In the genomic region with DNA sequence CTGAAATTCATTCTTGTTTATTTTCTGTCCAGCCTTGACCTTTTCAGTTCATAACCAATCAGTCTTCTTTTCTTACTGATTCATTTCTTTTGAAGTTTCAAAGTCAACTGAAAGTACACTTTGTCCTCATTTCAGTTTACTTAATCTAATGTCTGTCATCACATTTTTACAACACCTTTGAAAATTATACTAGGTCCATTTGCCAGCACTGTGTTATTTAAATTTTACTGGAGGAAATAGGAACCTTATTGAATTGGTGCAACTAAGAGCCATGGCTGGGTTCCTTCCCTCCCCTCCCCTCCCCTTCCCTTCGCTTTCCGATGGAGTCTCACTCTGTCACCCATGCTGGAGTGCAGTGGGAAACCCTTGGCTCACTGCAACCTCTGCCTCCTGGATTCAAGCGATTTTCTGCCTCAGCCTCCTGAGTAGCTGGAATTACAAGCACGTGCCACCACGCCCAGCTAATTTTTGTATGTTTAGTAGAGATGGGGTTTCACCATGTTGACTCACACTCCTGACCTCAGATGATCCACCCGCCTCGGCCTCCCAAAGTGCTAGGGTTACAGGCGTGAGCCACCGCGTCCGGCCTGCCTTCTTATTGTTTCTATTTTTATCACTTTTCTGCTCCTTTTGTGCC, we compare ENCODE assay signal across 10 cellular contexts. TPM values are rescaled to one million over a fixed set of nuclear protein-coding genes. Genes with fewer than 3 reads are reported as not detected.
DNase-seq lines count a peak whose midpoint lies in the region; ATAC-seq and TF ChIP-seq lines count a peak whose summit lies in the region.
"Had no signal": no experiment of that assay in that cellular context is flagged by ENCODE, and none has a peak within 500 bp of the region (broad histone marks: within the 10 kb centered on the region; RNA-seq: fewer than 3 reads in every experiment).

No MANE protein-coding gene starts in this region.

- DNase-seq in activated CD4-positive, CD25-positive, alpha-beta regulatory T cell treated with anti-CD3 and anti-CD28 coated beads, Interleukin-2, amount 50 U/mL, for 72 hours = no peak
- peak; percentile 22 for DNase-seq in NCI-H2196 (lab: John Stamatoyannopoulos, UW; ENCODE audit: unreplicated experiment)
- DNase-seq in epithelial cell of esophagus (ENCODE audit: low read depth) = peak; percentile 71
- peak; percentile 16 for DNase-seq in prostate gland (ENCODE audit: low spot score)
- DNase-seq in NCI-H1694 treated with DMSO at 0.1 percent for 48 hours (lab: John Stamatoyannopoulos, UW) = no peak
- no peak for DNase-seq in NCI-H446 (lab: John Stamatoyannopoulos, UW)
- DNase-seq: effector CD4-positive, alpha-beta T cell; NCI-H2107 had no signal

- no peaks in the 10 kb centered on the region for H3K36me3 ChIP-seq in prostate gland

- peak; percentile 61 to 65 for ATAC-seq in activated CD4-positive, CD25-positive, alpha-beta regulatory T cell treated with anti-CD3 and anti-CD28 coated beads, Interleukin-2, amount 50 U/mL, for 24 hours
- ATAC-seq in HG03520 (IDR thresholded peaks at IDR 0.05; ENCODE audit: unreplicated experiment) = no peak

- TF ChIP-seq CTCF in epithelial cell of esophagus (IDR thresholded peaks at IDR 0.05; ENCODE audit: insufficient read depth, low read depth, low read length, missing control alignments) (no peak), prostate gland (IDR thresholded peaks at IDR 0.05) (no peak)

- intact Hi-C loops in prostate gland (cut with DNase I) = no loop called here

- peak overlapping the region; percentile 35 to 41 for H3K27ac ChIP-seq in prostate gland

- H3K4me1 ChIP-seq in prostate gland (replicated peaks) = peaks cover 4% of the 10 kb centered on the region

- H3K9me3 ChIP-seq in prostate gland = no peaks in the 10 kb centered on the region

- H3K27me3 ChIP-seq in prostate gland (replicated peaks; ENCODE audit: insufficient read depth) = no peaks in the 10 kb centered on the region

- WGBS in prostate gland = 35% methylated on average over 11 of the region's 11 CpGs

- H3K4me3 ChIP-seq in epithelial cell of esophagus (ENCODE audit: low read length) = no peak overlapping the region
- H3K4me3 ChIP-seq in prostate gland = no peak overlapping the region

- no peak for TF ChIP-seq POLR2A in prostate gland (IDR thresholded peaks at IDR 0.05)

RNA-seq across cellular contexts. Expression of a gene that starts 6.3 kb away (rescaled TPM):
- 10 to 100 TPM in 1 of 2 donors, 1 to 10 TPM in 1; 8.7 to 18.1 TPM for total RNA-seq in prostate gland

RNA-seq across cellular contexts. Expression of a gene that starts 6.9 kb away (rescaled TPM):
- total RNA-seq in prostate gland = 100 to 1,000 TPM; 447 to 480 TPM

Comparison
In these comparisons a context has a peak if more than half of its experiments do, and no peak if none do; other contexts are left out.
1. DNase-seq: peak in NCI-H2196 (single experiment), epithelial cell of esophagus (single experiment) and prostate gland (single experiment); none in activated CD4-positive, CD25-positive, alpha-beta regulatory T cell treated with anti-CD3 and anti-CD28 coated beads, Interleukin-2, amount 50 U/mL, for 72 hours (single experiment), NCI-H1694 treated with DMSO at 0.1 percent for 48 hours (single experiment) and NCI-H446 (0 of 2).